In genomic region chr2:20571644-20572215, GRCh38 we compare ENCODE assay signal across 1 cellular context.
A peak's percentile ranks its signal among the peaks of the same experiment; 100 is the strongest.
TF ChIP-seq lines count a peak whose summit lies in the region.

No MANE protein-coding gene starts in this region.

TF ChIP-seq in HepG2, 621 proteins besides CTCF, POLR2A, EP300 and RAD21 (continues in another document):
- TF ChIP-seq ZNF276 (CRISPR knock-in tag; IDR thresholded peaks at IDR 0.05; ENCODE audit: low read depth) (no peak), ZNF383 (CRISPR knock-in tag; IDR thresholded peaks at IDR 0.05; ENCODE audit: borderline replicate concordance) (no peak), NRL (CRISPR knock-in tag; IDR thresholded peaks at IDR 0.05; ENCODE audit: borderline replicate concordance) (0 out of 2 replicates have a peak, but pooled peaks have one; percentile 21), ZBTB43 (CRISPR knock-in tag; conservative IDR thresholded peaks at IDR 0.05) (no peak), ZNF274 (CRISPR knock-in tag; IDR thresholded peaks at IDR 0.05) (no peak), ZNF138 (CRISPR knock-in tag; IDR thresholded peaks at IDR 0.05; ENCODE audit: low read depth) (no peak), ZSCAN29 (CRISPR knock-in tag; conservative IDR thresholded peaks at IDR 0.05) (no peak), ZNF496 (CRISPR knock-in tag; IDR thresholded peaks at IDR 0.05; ENCODE audit: insufficient replicate concordance) (no peak), ZNF414 (CRISPR knock-in tag; IDR thresholded peaks at IDR 0.05) (no peak), ZNF75D (CRISPR knock-in tag; IDR thresholded peaks at IDR 0.05; ENCODE audit: borderline replicate concordance) (no peak), ZNF670 (CRISPR knock-in tag; IDR thresholded peaks at IDR 0.05; ENCODE audit: borderline replicate concordance) (no peak), ZNF839 (CRISPR knock-in tag; IDR thresholded peaks at IDR 0.05; ENCODE audit: borderline replicate concordance) (no peak), DR1 (CRISPR knock-in tag; IDR thresholded peaks at IDR 0.05) (no peak), ZNF350 (CRISPR knock-in tag; IDR thresholded peaks at IDR 0.05; ENCODE audit: borderline replicate concordance, low read depth) (peak; percentile 25; the same call in 1 of the 2 replicates), TCF7L2 (IDR thresholded peaks at IDR 0.05; ENCODE audit: low read depth, low read length) (no peak), NAIF1 (CRISPR knock-in tag; IDR thresholded peaks at IDR 0.05; ENCODE audit: borderline replicate concordance) (no peak), ZFAT (CRISPR knock-in tag; conservative IDR thresholded peaks at IDR 0.05) (no peak), NFRKB (IDR thresholded peaks at IDR 0.05) (no peak), ZFP36L2 (CRISPR knock-in tag; IDR thresholded peaks at IDR 0.05) (no peak), UBTF (CRISPR knock-in tag; IDR thresholded peaks at IDR 0.05) (no peak), NFATC3 (CRISPR knock-in tag; IDR thresholded peaks at IDR 0.05) (no peak), CEBPB (IDR thresholded peaks at IDR 0.05; ENCODE audit: borderline replicate concordance, low read depth, low read length) (no peak), GPBP1L1 (CRISPR knock-in tag; IDR thresholded peaks at IDR 0.05) (no peak), THAP11 (CRISPR knock-in tag; IDR thresholded peaks at IDR 0.05) (no peak), HOMEZ (CRISPR knock-in tag; IDR thresholded peaks at IDR 0.05; ENCODE audit: low read depth) (no peak), ZNF768 (CRISPR knock-in tag; IDR thresholded peaks at IDR 0.05) (peak; percentile 92), RFX3 (CRISPR knock-in tag; IDR thresholded peaks at IDR 0.05) (no peak), NR1H2 (CRISPR knock-in tag; IDR thresholded peaks at IDR 0.05; ENCODE audit: borderline replicate concordance, low read depth) (0 out of 2 replicates have a peak, but pooled peaks have one; percentile 36), ATRX (CRISPR knock-in tag; IDR thresholded peaks at IDR 0.05; ENCODE audit: borderline replicate concordance) (no peak), ZNF724P (CRISPR knock-in tag; IDR thresholded peaks at IDR 0.05; ENCODE audit: borderline replicate concordance) (no peak), ZNF572 (CRISPR knock-in tag; IDR thresholded peaks at IDR 0.05) (no peak), RNF2 (conservative IDR thresholded peaks at IDR 0.05; ENCODE audit: low read depth) (no peak), SP5 (CRISPR knock-in tag; IDR thresholded peaks at IDR 0.05; ENCODE audit: borderline replicate concordance, low read depth) (no peak), ZNF850 (CRISPR knock-in tag; conservative IDR thresholded peaks at IDR 0.05) (no peak), NR0B2 (CRISPR knock-in tag; IDR thresholded peaks at IDR 0.05) (no peak), ZNF552 (CRISPR knock-in tag; IDR thresholded peaks at IDR 0.05; ENCODE audit: borderline replicate concordance) (no peak), ZNF687 (CRISPR knock-in tag; IDR thresholded peaks at IDR 0.05) (peak; percentile 65), ZNF142 (CRISPR knock-in tag; IDR thresholded peaks at IDR 0.05) (no peak), E2F5 (CRISPR knock-in tag; conservative IDR thresholded peaks at IDR 0.05) (no peak), ZNF766 (CRISPR knock-in tag; IDR thresholded peaks at IDR 0.05; ENCODE audit: borderline replicate concordance) (no peak), STAT5B (CRISPR knock-in tag; IDR thresholded peaks at IDR 0.05) (no peak)
